In genomic region chr13:61536443-61536842, GRCh38 we compare ENCODE assay signal across 32 cellular contexts.
"Had no signal": no experiment of that assay in that cellular context is flagged by ENCODE, and none has a peak within 500 bp of the region (broad histone marks: within the 10 kb centered on the region; RNA-seq: fewer than 3 reads in every experiment).

No MANE protein-coding gene starts in this region.

- H3K4me1 ChIP-seq: adrenal gland, body of pancreas, gastrocnemius medialis, heart left ventricle had no signal

- ATAC-seq: activated CD4-positive, alpha-beta T cell treated with anti-CD3 and anti-CD28 coated beads for 36 hours; activated CD8-positive, alpha-beta memory T cell treated with anti-CD3 and anti-CD28 coated beads, Interleukin-2, amount 10 ng/mL, durations not matched to agents 7 days and 5 days; activated CD8-positive, alpha-beta T cell treated with anti-CD3 and anti-CD28 coated beads, Interleukin-2, amount 10 ng/mL, durations not matched to agents 7 days and 5 days; activated naive CD8-positive, alpha-beta T cell treated with anti-CD3 and anti-CD28 coated beads, Interleukin-2, amount 50 U/mL, for 24 hours; body of pancreas; effector memory CD8-positive, alpha-beta T cell; esophagus mucosa; gastrocnemius medialis; heart left ventricle; T-helper 17 cell had no signal

- H3K4me3 ChIP-seq: adrenal gland, body of pancreas, gastrocnemius medialis, heart left ventricle had no signal

- H3K9me3 ChIP-seq: adrenal gland, body of pancreas, gastrocnemius medialis had no signal

- DNase-seq: activated CD4-positive, alpha-beta memory T cell treated with anti-CD3 and anti-CD28 coated beads for 36 hours; activated CD4-positive, alpha-beta T cell treated with anti-CD3 and anti-CD28 coated beads for 36 hours; activated CD4-positive, alpha-beta T cell treated with anti-CD3 and anti-CD28 coated beads, Interleukin-2, amount 10 ng/mL, durations not matched to agents 24 days and 14 days; activated CD4-positive, CD25-positive, alpha-beta regulatory T cell; activated CD4-positive, CD25-positive, alpha-beta regulatory T cell treated with anti-CD3 and anti-CD28 coated beads, Interleukin-2, amount 50 U/mL, for 72 hours; activated CD8-positive, alpha-beta memory T cell treated with anti-CD3 and anti-CD28 coated beads, Interleukin-2, amount 10 ng/mL, durations not matched to agents 7 days and 5 days; activated CD8-positive, alpha-beta memory T cell treated with anti-CD3 and anti-CD28 coated beads, Interleukin-2, amount 50 U/mL, for 4 hours; activated CD8-positive, alpha-beta T cell treated with anti-CD3 and anti-CD28 coated beads, Interleukin-2, amount 10 ng/mL, durations not matched to agents 7 days and 5 days; activated effector memory CD4-positive, alpha-beta T cell treated with anti-CD3 and anti-CD28 coated beads, Interleukin-2, amount 50 U/mL, for 16 hours; activated naive CD4-positive, alpha-beta T cell treated with anti-CD3 and anti-CD28 coated beads for 36 hours; activated naive CD8-positive, alpha-beta T cell treated with anti-CD3 and anti-CD28 coated beads for 36 hours; activated naive CD8-positive, alpha-beta T cell treated with anti-CD3 and anti-CD28 coated beads, Interleukin-2, amount 50 U/mL, for 24 hours; activated T-cell treated with anti-CD3 and anti-CD28 coated beads, Interleukin-2, amount 50 U/mL, for 1 hour; activated T-cell treated with anti-CD3 and anti-CD28 coated beads, Interleukin-2, amount 50 U/mL, for 48 hours; adrenal gland; amygdala; aorta; body of pancreas; cortex of kidney; dermis blood vessel endothelial cell; effector CD4-positive, alpha-beta T cell; effector memory CD8-positive, alpha-beta T cell; foreskin fibroblast; gastrocnemius medialis; glutamatergic neuron; heart left ventricle; T-helper 1 cell; T-helper 17 cell; T1000; WERI-Rb-1 had no signal

- H3K27me3 ChIP-seq: adrenal gland, body of pancreas, gastrocnemius medialis, heart left ventricle had no signal

- H3K27ac ChIP-seq: adrenal gland, body of pancreas, epithelial cell of prostate, gastrocnemius medialis, heart left ventricle, WERI-Rb-1 had no signal

- H3K36me3 ChIP-seq: adrenal gland, gastrocnemius medialis, heart left ventricle, WERI-Rb-1 had no signal
